ENCODE assay signal across 1 cellular context in genomic region chr9:137588311-137588710, GRCh38.
TF ChIP-seq lines count a peak whose summit lies in the region.

No MANE protein-coding gene starts in this region.

TF ChIP-seq in HepG2, 621 proteins besides CTCF, POLR2A, EP300 and RAD21:
- TF ChIP-seq SETDB1 (CRISPR knock-in tag; IDR thresholded peaks at IDR 0.05; ENCODE audit: borderline replicate concordance) (no peak), TSC22D2 (CRISPR knock-in tag; IDR thresholded peaks at IDR 0.05; ENCODE audit: borderline replicate concordance) (no peak), ATRX (CRISPR knock-in tag; IDR thresholded peaks at IDR 0.05; ENCODE audit: borderline replicate concordance) (no peak), FOSL2 (CRISPR knock-in tag; IDR thresholded peaks at IDR 0.05) (no peak), ZNF225 (CRISPR knock-in tag; IDR thresholded peaks at IDR 0.05) (no peak), SIX4 (CRISPR knock-in tag; IDR thresholded peaks at IDR 0.05) (no peak), SNAPC2 (CRISPR knock-in tag; IDR thresholded peaks at IDR 0.05) (no peak), ZNF615 (CRISPR knock-in tag; IDR thresholded peaks at IDR 0.05; ENCODE audit: borderline replicate concordance) (no peak), FOXC1 (CRISPR knock-in tag; IDR thresholded peaks at IDR 0.05; ENCODE audit: borderline replicate concordance) (no peak), ZBTB2 (CRISPR knock-in tag; IDR thresholded peaks at IDR 0.05; ENCODE audit: low read depth) (no peak), KAT2B (IDR thresholded peaks at IDR 0.05; ENCODE audit: borderline replicate concordance, low read depth, low read length) (no peak), SOX5 (CRISPR knock-in tag; IDR thresholded peaks at IDR 0.05; ENCODE audit: borderline replicate concordance) (no peak), KDM5B (CRISPR knock-in tag; IDR thresholded peaks at IDR 0.05; ENCODE audit: borderline replicate concordance) (no peak), ZNF468 (CRISPR knock-in tag; IDR thresholded peaks at IDR 0.05) (no peak), XRCC5 (optimal IDR thresholded peaks at IDR 0.05; ENCODE audit: low read length) (no peak), PLSCR1 (CRISPR knock-in tag; IDR thresholded peaks at IDR 0.05; ENCODE audit: borderline replicate concordance) (no peak), FOXO1 (CRISPR knock-in tag; IDR thresholded peaks at IDR 0.05) (no peak), STAT5B (CRISPR knock-in tag; IDR thresholded peaks at IDR 0.05) (no peak), ZNF503 (CRISPR knock-in tag; IDR thresholded peaks at IDR 0.05) (no peak), GFI1 (CRISPR knock-in tag; IDR thresholded peaks at IDR 0.05; ENCODE audit: borderline replicate concordance) (no peak)
